Comparison of ENCODE assay signal across 9 cellular contexts in the genomic region with DNA sequence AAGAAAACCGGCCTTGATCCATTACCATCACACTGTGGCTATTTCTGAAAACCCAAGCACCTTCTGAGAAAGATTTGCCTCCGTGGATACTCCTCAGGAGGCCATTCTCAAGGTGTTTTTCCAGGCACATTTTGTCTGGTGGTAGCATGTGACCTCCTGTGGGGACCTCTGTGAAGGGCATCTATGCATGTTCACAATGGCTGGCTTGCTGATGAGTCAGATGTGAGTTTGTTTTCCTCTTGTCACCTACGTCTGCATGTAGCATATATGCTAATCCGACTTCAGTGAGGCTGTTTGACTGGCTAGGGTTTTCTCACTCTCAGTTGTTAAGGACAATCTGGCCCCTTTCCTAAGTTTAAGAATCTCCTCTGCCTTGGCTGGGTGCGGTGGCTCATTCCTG. TPM values are rescaled to one million over a fixed set of nuclear protein-coding genes. Genes with fewer than 3 reads are reported as not detected.
"Had no signal": no experiment of that assay in that cellular context is flagged by ENCODE, and none has a peak within 500 bp of the region (broad histone marks: within the 10 kb centered on the region; RNA-seq: fewer than 3 reads in every experiment).

No MANE protein-coding gene starts in this region.

RNA-seq across cellular contexts. Expression of gene CDCP2, which starts 55.1 kb away (rescaled TPM):
- total RNA-seq: HepG2, HT-29, IMR-90, NCI-H460, PC-9, Peyer's patch, Right ventricle myocardium inferior, RPMI7951, SJCRH30 had no signal
- polyA plus RNA-seq: HepG2, IMR-90 had no signal
